Comparison of ENCODE assay signal across 8 cellular contexts in the genomic region with DNA sequence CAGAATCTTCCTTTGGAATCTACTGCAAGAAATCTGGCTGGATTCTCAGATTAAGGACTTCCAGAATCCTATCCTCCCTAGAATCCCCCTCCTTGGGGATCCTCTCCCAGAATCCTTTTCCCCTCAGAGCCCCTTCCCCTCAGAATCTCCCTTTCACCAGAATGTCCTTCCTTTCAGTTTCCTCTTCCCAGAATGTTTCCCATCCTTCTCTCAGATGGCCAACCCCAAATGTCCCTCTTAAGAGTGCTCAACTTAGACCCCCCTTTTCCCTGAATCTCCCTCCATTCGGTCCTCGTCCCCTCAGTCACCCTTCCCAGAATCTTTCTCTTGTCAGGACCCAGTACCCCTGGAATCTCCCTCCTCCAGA. TPM values are rescaled to one million over a fixed set of nuclear protein-coding genes. Genes with fewer than 3 reads are reported as not detected.
A peak's percentile ranks its signal among the peaks of the same experiment; 100 is the strongest.
DNase-seq lines count a peak whose midpoint lies in the region; ATAC-seq, FAIRE-seq and TF ChIP-seq lines count a peak whose summit lies in the region.

No MANE protein-coding gene starts in this region.

- no peak overlapping the region for H2AK5ac ChIP-seq in H9 (ENCODE audit: insufficient read length, low read length)

- peaks cover 10% of the 10 kb centered on the region for H3K23me2 ChIP-seq in H9 (ENCODE audit: insufficient read length, low read depth, low read length, poor library complexity, severe bottlenecking)

- TF ChIP-seq CTCF in H9 (conservative IDR thresholded peaks at IDR 0.05) (no peak), activated B cell treated with CpG ODN at 0.5 μM for 24 hours (IDR thresholded peaks at IDR 0.05) (no peak), lower leg skin (IDR thresholded peaks at IDR 0.05) (no peak)

- H2BK20ac ChIP-seq in H9 (ENCODE audit: low read depth, low read length, poor library complexity, severe bottlenecking), result no peak overlapping the region

- DNase-seq in H9 (no peak), activated B cell treated with CpG ODN at 0.5 μM for 24 hours (no peak), right cardiac atrium (no peak), small intestine (no peak), NCI-H345 (lab: John Stamatoyannopoulos, UW) (no peak), HuH-7 (ENCODE audit: low spot score) (no peak), lower leg skin (ENCODE audit: low spot score in 2 of 2) (no peak)
- DNase-seq in stimulated activated CD4-positive, alpha-beta T cell treated with anti-CD3 and anti-CD28 coated beads, Interleukin-2, amount 100 ng/mL, for 48 hours, result no peak

- no peak overlapping the region for H4K5ac ChIP-seq in H9 (ENCODE audit: insufficient read length, low read depth, low read length)

- H3K4me1 ChIP-seq in H9 (ENCODE audit: insufficient read depth, low read length), result no peaks in the 10 kb centered on the region
- peaks cover 3% of the 10 kb centered on the region for H3K4me1 ChIP-seq in right cardiac atrium (ENCODE audit: control insufficient read depth, insufficient read depth, low read length)
- peaks cover 2 to 15% of the 10 kb centered on the region in 2 donors for H3K4me1 ChIP-seq in small intestine (ENCODE audit: control insufficient read depth in 2 of 2, insufficient read depth in 1 of 2, low read depth in 1 of 2, low read length in 1 of 2)

- intact Hi-C loops in activated B cell treated with CpG ODN at 0.5 μM for 24 hours (cut with micrococcal nuclease), result loop anchor here (1.0 to 5.0 kb wide), 4 partner anchors 9 to 94 kb away; partner anchors contain the start of genes MED29, PAF1, PLEKHG2 and SAMD4B
- intact Hi-C loops in right cardiac atrium (cut with DNase I), result no loop called here
- intact Hi-C loops in lower leg skin (cut with DNase I; ENCODE audit: low total_unique reads), result no loop called here

- no peak overlapping the region for H4K8ac ChIP-seq in H9 (replicated peaks; ENCODE audit: insufficient read length, low read depth, low read length)

- FAIRE-seq in small intestine (lab: Jason Lieb, UNC), result no peak

- peak overlapping the region; percentile 16 for H2BK120ac ChIP-seq in H9 (ENCODE audit: low read depth, low read length, poor library complexity, severe bottlenecking)

- H3K27ac Mint-ChIP-seq in H9 (peak overlapping the region; percentile 97 to 98 (median 98)), activated B cell treated with CpG ODN at 0.5 μM for 24 hours (peak overlapping the region; percentile 96)

- H4K91ac ChIP-seq in H9 (ENCODE audit: insufficient read length, low read depth, low read length), result no peak overlapping the region

- peaks cover 5% of the 10 kb centered on the region for H3K27me3 Mint-ChIP-seq in H9 (ENCODE audit: low read depth)
- no peaks in the 10 kb centered on the region for H3K27me3 Mint-ChIP-seq in activated B cell treated with CpG ODN at 0.5 μM for 24 hours

- H3K4me3 ChIP-seq in right cardiac atrium (ENCODE audit: low read length) (peak overlapping the region; percentile 53), small intestine (ENCODE audit: low read depth in 1 of 2, low read length in 2 of 2) (peak overlapping the region in 1 of 2 donors; percentile 50), lower leg skin (ENCODE audit: low read depth, poor library complexity, severe bottlenecking) (no peak overlapping the region)

- H3K4me1 Mint-ChIP-seq in H9, result peaks cover 24 to 37% of the 10 kb centered on the region in 2 experiments
- H3K4me1 Mint-ChIP-seq in activated B cell treated with CpG ODN at 0.5 μM for 24 hours, result peaks cover 50% of the 10 kb centered on the region

- no peaks in the 10 kb centered on the region for H3K27me3 ChIP-seq in H9 (ENCODE audit: insufficient read depth, low read length)
- H3K27me3 ChIP-seq in right cardiac atrium (ENCODE audit: control insufficient read depth, insufficient read depth), result no peaks in the 10 kb centered on the region
- no peaks in the 10 kb centered on the region for H3K27me3 ChIP-seq in small intestine (ENCODE audit: control insufficient read depth in 2 of 2, insufficient read depth in 2 of 2, low read length in 2 of 2)

- H3K27ac ChIP-seq in H9 (ENCODE audit: insufficient read length, low read depth, low read length) (no peak overlapping the region), right cardiac atrium (ENCODE audit: low read length) (peak overlapping the region; percentile 71), small intestine (ENCODE audit: low read depth in 1 of 2, low read length in 1 of 2) (peak overlapping the region; percentile 51 to 94)

- no peak overlapping the region for H3T11ph ChIP-seq in H9 (ENCODE audit: low read length)

- H3K18ac ChIP-seq in H9 (ENCODE audit: insufficient read length, low read depth, low read length), result no peak overlapping the region

- H3K23ac ChIP-seq in H9 (ENCODE audit: insufficient read length, low read depth, low read length), result no peak overlapping the region

- H2BK12ac ChIP-seq in H9 (ENCODE audit: insufficient read length, low read depth, low read length), result no peak overlapping the region

- no peak overlapping the region for H3K56ac ChIP-seq in H9 (ENCODE audit: insufficient read length, low read depth, low read length)

- peaks cover 32 to 38% (median 37%) of the 10 kb centered on the region in 3 experiments for H3K36me3 Mint-ChIP-seq in H9 (ENCODE audit: insufficient read depth in 1 of 3, low read depth in 3 of 3)
- H3K36me3 Mint-ChIP-seq in activated B cell treated with CpG ODN at 0.5 μM for 24 hours (ENCODE audit: low read depth), result peaks cover 36% of the 10 kb centered on the region

- no peak for TF ChIP-seq POLR2A in lower leg skin (IDR thresholded peaks at IDR 0.05)

- peaks cover 6% of the 10 kb centered on the region; the same call in 1 of the 2 replicates for H3K79me2 ChIP-seq in H9 (ENCODE audit: insufficient read depth, low read length)

- POLR2A ChIA-PET in activated B cell treated with CpG ODN at 0.5 μM for 24 hours (lab: Charles Lee), result interaction anchor here (0.5 to 11.0 kb wide), 42 partner anchors 9 to 1933 kb away, joined by 3 to 285 read pairs (median 5); partner anchors contain the start of genes B9D2, C19orf47, DYRK1B and EID2

- peaks cover 9% of the 10 kb centered on the region for H3K79me1 ChIP-seq in H9 (ENCODE audit: insufficient read depth, low read depth, low read length, poor library complexity, severe bottlenecking)

- ATAC-seq in activated B cell treated with CpG ODN at 0.5 μM for 24 hours (ENCODE audit: low read depth) (no peak), right cardiac atrium (no peak)

- no CpG with 5 or more reads among the region's 2 CpGs for WGBS in H9 (ENCODE audit: extremely low coverage, insufficient read length, low lambda C conversion rate)
- WGBS in right cardiac atrium, result 0% methylated on average over 2 of the region's 2 CpGs
- 3 to 16% (median 4%) methylated on average over 2 of the region's 2 CpGs for WGBS in small intestine, 3 donors
- WGBS in lower leg skin, 2 donors, result 4 to 15% methylated on average over 2 of the region's 2 CpGs

- H3K4me2 ChIP-seq in H9 (ENCODE audit: insufficient read depth, insufficient read length, low read length), result peak overlapping the region; percentile 73

- H3K36me3 ChIP-seq in small intestine (ENCODE audit: control insufficient read depth in 2 of 2, insufficient read depth in 2 of 2, low read length in 2 of 2), result peaks cover 5 to 6% of the 10 kb centered on the region in 2 donors

- peaks cover 0 to 7% of the 10 kb centered on the region in 2 experiments; a peak in 2 of 5 replicates for H3K9me3 Mint-ChIP-seq in H9
- no peaks in the 10 kb centered on the region for H3K9me3 Mint-ChIP-seq in activated B cell treated with CpG ODN at 0.5 μM for 24 hours

- peak overlapping the region; percentile 54 for H3K9ac ChIP-seq in H9 (ENCODE audit: extremely low read depth, insufficient read length, low read length)

- H3K4ac ChIP-seq in H9 (ENCODE audit: low read depth, low read length), result no peak overlapping the region

- no peak overlapping the region for H2BK5ac ChIP-seq in H9 (ENCODE audit: insufficient read length, low read length)

- no peak overlapping the region; the same call in 1 of the 2 replicates for H3K14ac ChIP-seq in H9 (ENCODE audit: insufficient read depth, low read length)

- H3K4me3 Mint-ChIP-seq in H9 (peak overlapping the region; percentile 98 to 100), activated B cell treated with CpG ODN at 0.5 μM for 24 hours (peak overlapping the region; percentile 98)

- H4K20me1 ChIP-seq in H9 (ENCODE audit: control insufficient read depth, insufficient read depth, insufficient read length), result no peaks in the 10 kb centered on the region

- no peak overlapping the region for H2AFZ ChIP-seq in H9 (ENCODE audit: low read length)

- H2BK15ac ChIP-seq in H9 (ENCODE audit: low read depth, low read length), result no peak overlapping the region

- CTCF ChIA-PET in activated B cell treated with CpG ODN at 0.5 μM for 24 hours (lab: Charles Lee), result interaction anchor here (0.6 to 1.5 kb wide), 9 partner anchors 24 to 236 kb away, joined by 3 to 6 read pairs (median 4); partner anchors contain the start of genes EID2B, MED29, PAF1 and PLEKHG2

- H3K9me3 ChIP-seq in H9 (ENCODE audit: control insufficient read depth, low read depth, low read length), result no peaks in the 10 kb centered on the region
- H3K9me3 ChIP-seq in right cardiac atrium (ENCODE audit: control insufficient read depth, low read length), result no peaks in the 10 kb centered on the region
- no peaks in the 10 kb centered on the region for H3K9me3 ChIP-seq in small intestine (ENCODE audit: control insufficient read depth, low read depth)

RNA-seq across cellular contexts. Expression of gene RPS16, which starts 0.6 kb away (rescaled TPM):
- 2,711 and 2,810 TPM in 2 replicates for total RNA-seq in H9 (2021)
- 4,002 and 4,656 TPM in 2 replicates for total RNA-seq in activated B cell treated with CpG ODN at 0.5 μM for 24 hours
- 1,000 to 10,000 TPM; 1,282 to 1,746 (median 1,468) TPM for total RNA-seq in right cardiac atrium
- polyA plus RNA-seq in right cardiac atrium, result 1,560 TPM
- 1,000 to 10,000 TPM; 1,341 to 3,643 (median 3,272) TPM for polyA plus RNA-seq in small intestine
- total RNA-seq in lower leg skin, result 1,000 to 10,000 TPM; 1,726 to 3,026 (median 2,088) TPM

RNA-seq across cellular contexts. Expression of gene SUPT5H, which starts 9.0 kb away (rescaled TPM):
- 141 and 145 TPM in 2 replicates for total RNA-seq in H9 (2021)
- total RNA-seq in activated B cell treated with CpG ODN at 0.5 μM for 24 hours, result 184 and 200 TPM in 2 replicates
- total RNA-seq in right cardiac atrium, result 10 to 100 TPM; 74.8 to 85.1 (median 80.1) TPM
- polyA plus RNA-seq in right cardiac atrium, result 68.8 TPM
- polyA plus RNA-seq in small intestine, result 100 to 1,000 TPM in 2 of 3 donors, 10 to 100 TPM in 1; 95.5 to 283 (median 211) TPM
- total RNA-seq in lower leg skin, result 100 to 1,000 TPM in 1 of 4 donors, 10 to 100 TPM in 3; 70.0 to 102 (median 77.3) TPM

RNA-seq across cellular contexts. Expression of gene PLEKHG2, which starts 23.9 kb away (rescaled TPM):
- 167 and 170 TPM in 2 replicates for total RNA-seq in H9 (2021)
- total RNA-seq in activated B cell treated with CpG ODN at 0.5 μM for 24 hours, result 111 and 125 TPM in 2 replicates
- total RNA-seq in right cardiac atrium, result 10 to 100 TPM; 13.1 to 29.5 (median 20.1) TPM
- 11.3 TPM for polyA plus RNA-seq in right cardiac atrium
- polyA plus RNA-seq in small intestine, result 1 to 10 TPM; 1.9 to 6.5 (median 6.1) TPM
- 1 to 10 TPM; 3.0 to 6.4 (median 4.3) TPM for total RNA-seq in lower leg skin

RNA-seq across cellular contexts. Expression of gene ZFP36, which starts 29.7 kb away (rescaled TPM):
- total RNA-seq in H9 (2021) (14.6 and 15.4 TPM in 2 replicates), activated B cell treated with CpG ODN at 0.5 μM for 24 hours (167 and 206 TPM in 2 replicates), right cardiac atrium (100 to 1,000 TPM in 1 of 4 donors, 10 to 100 TPM in 3; 38.1 to 157 (median 56.4) TPM), lower leg skin (100 to 1,000 TPM; 170 to 536 (median 280) TPM)
- polyA plus RNA-seq in right cardiac atrium (203 TPM), small intestine (100 to 1,000 TPM; 104 to 222 (median 167) TPM)

RNA-seq across cellular contexts. Expression of gene TIMM50, which starts 44.3 kb away (rescaled TPM):
- total RNA-seq in H9 (2021) (121 and 128 TPM in 2 replicates), activated B cell treated with CpG ODN at 0.5 μM for 24 hours (63.8 and 68.9 TPM in 2 replicates), right cardiac atrium (10 to 100 TPM; 54.1 to 69.9 (median 61.4) TPM), lower leg skin (10 to 100 TPM; 35.0 to 41.9 (median 37.1) TPM)
- polyA plus RNA-seq in right cardiac atrium (73.7 TPM), small intestine (10 to 100 TPM; 33.8 to 62.2 (median 40.5) TPM)
